21 cellular contexts compared by ENCODE assay signal in genomic region chr20:41798926-41799502, GRCh38.
A peak's percentile ranks its signal among the peaks of the same experiment; 100 is the strongest.
DNase-seq lines count a peak whose midpoint lies in the region; ATAC-seq and TF ChIP-seq lines count a peak whose summit lies in the region.
"Had no signal": no experiment of that assay in that cellular context is flagged by ENCODE, and none has a peak within 500 bp of the region (broad histone marks: within the 10 kb centered on the region; RNA-seq: fewer than 3 reads in every experiment).

No MANE protein-coding gene starts in this region.

- ATAC-seq in RWPE2 (ENCODE audit: low read depth) (peak; percentile 30; the same call in 1 of the 3 replicates), GM18519 (IDR thresholded peaks at IDR 0.05; ENCODE audit: low FRiP score, unreplicated experiment) (no peak)
- no peak for ATAC-seq in stimulated activated naive B cell treated with anti-CD40 and anti-IgM and Interleukin-4, amounts not matched to agents 10 μg/mL and 1 μg/mL and 100 μg/mL, for 72 hours (replicated peaks)

- H4K20me1 ChIP-seq in hepatocyte (ENCODE audit: insufficient read depth, poor library complexity, severe bottlenecking) = no peaks in the 10 kb centered on the region

- H3K36me3 ChIP-seq in RWPE2 (ENCODE audit: low read depth) (no peaks in the 10 kb centered on the region), hepatocyte (replicated peaks; ENCODE audit: insufficient read depth, low read depth) (no peaks in the 10 kb centered on the region)
- H3K36me3 ChIP-seq: HAP-1, MG63 had no signal

- no peaks in the 10 kb centered on the region for H3K9me3 Mint-ChIP-seq in stimulated activated naive B cell treated with anti-CD40 and anti-IgM and Interleukin-4, amounts not matched to agents 10 μg/mL and 1 μg/mL and 100 μg/mL, for 72 hours

- DNase-seq in ELF-1 (ENCODE audit: low read depth, low spot score) = peak; percentile 4
- DNase-seq in HT1080 (ENCODE audit: low read depth) = peak; percentile 7
- DNase-seq in RWPE2 (ENCODE audit: low spot score) = no peak
- peak; percentile 11 for DNase-seq in iPS DF 4.7 (ENCODE audit: extremely low read depth, low spot score)
- no peak for DNase-seq in stimulated activated naive B cell treated with anti-CD40 and anti-IgM and Interleukin-4, amounts not matched to agents 10 μg/mL and 1 μg/mL and 100 μg/mL, for 72 hours
- no peak for DNase-seq in HUDEP-2 (lab: John Stamatoyannopoulos, UW; ENCODE audit: unreplicated experiment in 76 of 76)
- no peak for DNase-seq in hepatocyte (ENCODE audit: low spot score)
- DNase-seq: CD8-positive, alpha-beta memory T cell; DMS53; GF-D8; Kasumi-1; MG63; NCI-H1048; NCI-H1417 treated with DMSO at 0.1 percent for 48 hours; NCI-H187; NCI-H748 treated with DMSO at 0.1 percent for 48 hours; Right ventricle myocardium superior had no signal

- H3K9me3 ChIP-seq in RWPE2 (ENCODE audit: severe bottlenecking) (no peaks in the 10 kb centered on the region), hepatocyte (ENCODE audit: low read depth) (no peaks in the 10 kb centered on the region)
- H3K9me3 ChIP-seq: HAP-1, MG63 had no signal

- H3K9me2 ChIP-seq in hepatocyte (replicated peaks; ENCODE audit: insufficient read depth) = no peaks in the 10 kb centered on the region

- H3K27me3 ChIP-seq in RWPE2 (ENCODE audit: insufficient read depth, poor library complexity, severe bottlenecking) (no peaks in the 10 kb centered on the region), hepatocyte (no peaks in the 10 kb centered on the region)
- H3K27me3 ChIP-seq: MG63 had no signal

- H2AFZ ChIP-seq in hepatocyte = no peak overlapping the region

- no peaks in the 10 kb centered on the region for H3K79me2 ChIP-seq in hepatocyte

- H3K4me1 ChIP-seq in RWPE2 (ENCODE audit: insufficient read depth, poor library complexity, severe bottlenecking) (no peaks in the 10 kb centered on the region), hepatocyte (ENCODE audit: insufficient read depth) (no peaks in the 10 kb centered on the region)
- H3K4me1 ChIP-seq: HAP-1 had no signal

- TF ChIP-seq CTCF in RWPE2 (IDR thresholded peaks at IDR 0.05; ENCODE audit: poor library complexity, severe bottlenecking) (no peak), hepatocyte (IDR thresholded peaks at IDR 0.05; ENCODE audit: poor library complexity) (no peak)

- H3K4me3 ChIP-seq in RWPE2 (ENCODE audit: severe bottlenecking) (no peak overlapping the region), hepatocyte (no peak overlapping the region)
- H3K4me3 ChIP-seq: HAP-1, MG63 had no signal

- 69% methylated on average over 3 of the region's 3 CpGs for WGBS in hepatocyte (ENCODE audit: low lambda C conversion rate, missing lambda C conversion rate)

- H3K4me2 ChIP-seq in hepatocyte = no peak overlapping the region

- no peaks in the 10 kb centered on the region for H3K4me1 Mint-ChIP-seq in stimulated activated naive B cell treated with anti-CD40 and anti-IgM and Interleukin-4, amounts not matched to agents 10 μg/mL and 1 μg/mL and 100 μg/mL, for 72 hours
- H3K4me1 Mint-ChIP-seq: CD8-positive, alpha-beta memory T cell; IgD-negative memory B cell had no signal

- no peak overlapping the region for H3K4me3 Mint-ChIP-seq in stimulated activated naive B cell treated with anti-CD40 and anti-IgM and Interleukin-4, amounts not matched to agents 10 μg/mL and 1 μg/mL and 100 μg/mL, for 72 hours
- H3K4me3 Mint-ChIP-seq: CD8-positive, alpha-beta memory T cell; IgD-negative memory B cell had no signal

- H3K27ac Mint-ChIP-seq in stimulated activated naive B cell treated with anti-CD40 and anti-IgM and Interleukin-4, amounts not matched to agents 10 μg/mL and 1 μg/mL and 100 μg/mL, for 72 hours = no peak overlapping the region
- H3K27ac Mint-ChIP-seq: CD8-positive, alpha-beta memory T cell; IgD-negative memory B cell had no signal

- H3K27ac ChIP-seq in RWPE2 (ENCODE audit: poor library complexity, severe bottlenecking) = no peak overlapping the region
- no peak overlapping the region for H3K27ac ChIP-seq in hepatocyte
- H3K27ac ChIP-seq: C4-2B had no signal

- H3K27me3 Mint-ChIP-seq in stimulated activated naive B cell treated with anti-CD40 and anti-IgM and Interleukin-4, amounts not matched to agents 10 μg/mL and 1 μg/mL and 100 μg/mL, for 72 hours = peaks cover 0 to 11% of the 10 kb centered on the region in 2 donors

- H3K36me3 Mint-ChIP-seq in stimulated activated naive B cell treated with anti-CD40 and anti-IgM and Interleukin-4, amounts not matched to agents 10 μg/mL and 1 μg/mL and 100 μg/mL, for 72 hours = no peaks in the 10 kb centered on the region
- H3K36me3 Mint-ChIP-seq: CD8-positive, alpha-beta memory T cell; IgD-negative memory B cell had no signal

Comparison
In these comparisons a context has a peak if more than half of its experiments do, and no peak if none do; other contexts are left out.
1. DNase-seq: peak in ELF-1 (single experiment), HT1080 (single experiment) and iPS DF 4.7 (single experiment); none in RWPE2 (single experiment), stimulated activated naive B cell treated with anti-CD40 and anti-IgM and Interleukin-4, amounts not matched to agents 10 μg/mL and 1 μg/mL and 100 μg/mL, for 72 hours (single experiment), HUDEP-2 (0 of 76) and hepatocyte (single experiment).